Comparison of ENCODE assay signal across 2 cellular contexts in the genomic region with DNA sequence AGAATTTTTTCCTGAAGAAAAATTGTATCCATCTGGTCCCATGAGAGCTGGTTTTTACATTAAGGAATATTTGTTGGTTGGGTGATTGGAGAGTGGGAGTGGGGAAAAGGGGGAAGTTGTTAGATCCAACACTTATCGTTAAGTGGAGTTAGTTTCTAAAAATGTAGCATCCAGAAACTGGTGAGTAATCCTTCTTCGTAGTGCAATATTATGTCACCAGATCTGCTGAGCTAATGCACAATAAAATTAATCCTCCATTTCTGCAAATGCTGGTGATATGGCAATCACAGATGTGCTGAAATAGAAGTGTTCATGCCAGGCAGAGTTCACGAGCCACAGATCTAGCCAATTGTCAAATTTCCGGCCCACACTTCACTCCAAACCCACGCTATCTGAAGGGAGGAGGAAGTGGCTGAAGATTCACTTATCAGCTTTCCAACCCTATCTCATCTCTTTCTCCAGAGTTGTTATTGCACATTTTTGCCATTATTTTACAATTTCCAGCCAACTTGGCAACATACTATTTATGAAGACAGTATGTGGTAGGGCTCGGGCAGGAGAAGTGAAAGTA.
TF ChIP-seq lines count a peak whose summit lies in the region.

No MANE protein-coding gene starts in this region.

TF ChIP-seq in HEK293, 187 proteins besides CTCF, POLR2A, EP300 and RAD21:
- TF ChIP-seq HIC1 (tag by site-specific recombination; IDR thresholded peaks at IDR 0.05): 0 out of 2 replicates have a peak, but pooled peaks have one; percentile 28
- TF ChIP-seq ZNF610 (tag by site-specific recombination; IDR thresholded peaks at IDR 0.05; ENCODE audit: borderline replicate concordance): no peak
- TF ChIP-seq ZNF660 (tag by site-specific recombination; IDR thresholded peaks at IDR 0.05): peak; percentile 37; the same call in 1 of the 2 replicates
- TF ChIP-seq ZNF658 (tag by site-specific recombination; IDR thresholded peaks at IDR 0.05): no peak

TF ChIP-seq in K562, 482 proteins besides CTCF, POLR2A, EP300 and RAD21 (continued from another document):
- TF ChIP-seq, protein P1, sequence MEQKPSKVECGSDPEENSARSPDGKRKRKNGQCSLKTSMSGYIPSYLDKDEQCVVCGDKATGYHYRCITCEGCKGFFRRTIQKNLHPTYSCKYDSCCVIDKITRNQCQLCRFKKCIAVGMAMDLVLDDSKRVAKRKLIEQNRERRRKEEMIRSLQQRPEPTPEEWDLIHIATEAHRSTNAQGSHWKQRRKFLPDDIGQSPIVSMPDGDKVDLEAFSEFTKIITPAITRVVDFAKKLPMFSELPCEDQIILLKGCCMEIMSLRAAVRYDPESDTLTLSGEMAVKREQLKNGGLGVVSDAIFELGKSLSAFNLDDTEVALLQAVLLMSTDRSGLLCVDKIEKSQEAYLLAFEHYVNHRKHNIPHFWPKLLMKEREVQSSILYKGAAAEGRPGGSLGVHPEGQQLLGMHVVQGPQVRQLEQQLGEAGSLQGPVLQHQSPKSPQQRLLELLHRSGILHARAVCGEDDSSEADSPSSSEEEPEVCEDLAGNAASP (IDR thresholded peaks at IDR 0.05): no peak
TF ChIP-seq in K562: peak in this region for 1.
